31 cellular contexts compared by ENCODE assay signal in the genomic region with DNA sequence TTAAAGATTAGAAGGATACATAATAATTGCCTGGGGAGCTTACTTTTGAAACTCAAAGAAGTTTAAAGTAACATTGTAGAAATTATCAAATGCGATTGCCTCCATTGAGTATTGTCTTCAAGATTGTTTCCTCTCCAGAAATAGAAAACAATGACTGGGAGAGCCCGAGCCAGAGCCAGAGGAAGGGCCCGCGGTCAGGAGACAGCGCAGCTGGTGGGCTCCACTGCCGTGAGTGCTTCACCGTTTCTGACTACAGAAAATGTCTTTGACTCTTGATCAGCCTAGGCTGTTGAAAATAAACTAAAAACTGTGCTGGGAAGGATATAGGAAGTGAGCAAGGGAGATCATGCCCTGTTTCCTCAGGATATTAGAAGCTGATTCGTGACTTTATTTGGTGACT. TPM values are rescaled to one million over a fixed set of nuclear protein-coding genes. Genes with fewer than 3 reads are reported as not detected.
DNase-seq lines count a peak whose midpoint lies in the region; ATAC-seq and TF ChIP-seq lines count a peak whose summit lies in the region.
"Had no signal": no experiment of that assay in that cellular context is flagged by ENCODE, and none has a peak within 500 bp of the region (broad histone marks: within the 10 kb centered on the region; RNA-seq: fewer than 3 reads in every experiment).

No MANE protein-coding gene starts in this region.

- H3K4me1 ChIP-seq in left ventricle myocardium inferior: peaks cover 7% of the 10 kb centered on the region
- H3K4me1 ChIP-seq: A549, BE2C had no signal

- DNase-seq in left ventricle myocardium inferior: no peak
- DNase-seq in left ventricle myocardium superior: no peak
- DNase-seq in H7: peak; percentile 35
- DNase-seq: 8988T; ACHN; AML-193; BE2C; C1 segment of cervical spinal cord; Caco-2; Calu3; CD4-positive, alpha-beta memory T cell; CD4-positive, alpha-beta T cell; CD4-positive, CD25-positive, alpha-beta regulatory T cell; CD8-positive, alpha-beta memory T cell; CD8-positive, alpha-beta T cell; COR-L47; DMS 273 treated with DMSO at 0.1 percent for 48 hours; DMS153; DMS79; DMS79 treated with DMSO at 0.1 percent for 48 hours; DND-41; EL had no signal

- H3K4me3 ChIP-seq in left ventricle myocardium inferior (no peak overlapping the region), H7 (ENCODE audit: insufficient read depth, low read depth, low read length) (no peak overlapping the region)
- H3K4me3 ChIP-seq: A549; BLaER1; BLaER1 treated with 17β-estradiol and CSF1 and Interleukin-3, amounts not matched to agents 10 nM and 100 nM had no signal

- intact Hi-C loops in left ventricle myocardium inferior (cut with micrococcal nuclease) (no loop called here), left ventricle myocardium superior (cut with micrococcal nuclease) (no loop called here)

- H3K9me3 ChIP-seq in left ventricle myocardium inferior (replicated peaks): peaks cover 4% of the 10 kb centered on the region
- H3K9me3 ChIP-seq: A549, BE2C, BLaER1, Caco-2 had no signal

- peaks cover 36% of the 10 kb centered on the region for H3K27me3 ChIP-seq in left ventricle myocardium inferior (ENCODE audit: low read depth)
- no peaks in the 10 kb centered on the region for H3K27me3 ChIP-seq in H7 (ENCODE audit: control insufficient read depth, insufficient read depth, low read length)
- H3K27me3 ChIP-seq: BLaER1; BLaER1 treated with 17β-estradiol and CSF1 and Interleukin-3, amounts not matched to agents 10 nM and 100 nM had no signal

- no peak for TF ChIP-seq CTCF in left ventricle myocardium inferior (IDR thresholded peaks at IDR 0.05; ENCODE audit: borderline replicate concordance)

- ATAC-seq in left ventricle myocardium superior (no peak), HG02970 (IDR thresholded peaks at IDR 0.05; ENCODE audit: low FRiP score, unreplicated experiment) (no peak)
- ATAC-seq: A549; CD8-positive, alpha-beta T cell had no signal

- peak overlapping the region; percentile 43 for H3K27ac ChIP-seq in left ventricle myocardium inferior (replicated peaks)
- H3K27ac ChIP-seq: 22Rv1; A549; BLaER1; BLaER1 treated with 17β-estradiol and CSF1 and Interleukin-3, amounts not matched to agents 10 nM and 100 nM; C4-2B had no signal

- H3K36me3 ChIP-seq in left ventricle myocardium inferior (no peaks in the 10 kb centered on the region), H7 (replicated peaks; ENCODE audit: control insufficient read depth, insufficient read depth, low read length) (no peaks in the 10 kb centered on the region)
- H3K36me3 ChIP-seq: BE2C; BLaER1; BLaER1 treated with 17β-estradiol and CSF1 and Interleukin-3, amounts not matched to agents 10 nM and 100 nM had no signal

RNA-seq across cellular contexts. Expression of a gene that starts 4.8 kb away (rescaled TPM):
- total RNA-seq in left ventricle myocardium inferior (not detected), left ventricle myocardium superior (not detected)
- total RNA-seq in H7 (2014; rRNA removed; shearing (Covaris generic)): not detected in 2 replicates
- total RNA-seq: A172; A673; B cell; Calu3; CD4-positive, alpha-beta memory T cell; CD4-positive, alpha-beta T cell; CD4-positive, CD25-positive, alpha-beta regulatory T cell; CD8-positive, alpha-beta memory T cell; CD8-positive, alpha-beta T cell had no signal
